In genomic region chr18:70245941-70246537, GRCh38 we compare ENCODE assay signal across 20 cellular contexts. TPM values are rescaled to one million over a fixed set of nuclear protein-coding genes. Genes with fewer than 3 reads are reported as not detected.
A peak's percentile ranks its signal among the peaks of the same experiment; 100 is the strongest.
DNase-seq lines count a peak whose midpoint lies in the region; FAIRE-seq and TF ChIP-seq lines count a peak whose summit lies in the region.
"Had no signal": no experiment of that assay in that cellular context is flagged by ENCODE, and none has a peak within 500 bp of the region (broad histone marks: within the 10 kb centered on the region; RNA-seq: fewer than 3 reads in every experiment).

No MANE protein-coding gene starts in this region.

- H3K36me3 Mint-ChIP-seq in endothelial cell (ENCODE audit: low read depth, unreplicated experiment) (no peaks in the 10 kb centered on the region), osteocyte (ENCODE audit: unreplicated experiment) (peaks cover 3% of the 10 kb centered on the region)
- no peaks in the 10 kb centered on the region for H3K36me3 Mint-ChIP-seq in activated T-helper 2 cell treated with anti-CD3 and anti-CD28 coated beads, Interferon-gamma antibody, Interleukin-2, Interleukin-4, amounts not matched to agents 10 μg/mL and 5 μg/mL and 100 μg/mL, durations not matched to agents 14 hours and 24 hours and 36 hours (ENCODE audit: low read depth)
- H3K36me3 Mint-ChIP-seq: activated naive CD8-positive, alpha-beta T cell treated with anti-CD3 and anti-CD28 coated beads, Interleukin-2, amount 10 ng/mL, durations not matched to agents 7 days and 5 days had no signal

- H3K4me3 ChIP-seq in A673 (ENCODE audit: low read depth, low read length, poor library complexity, severe bottlenecking): no peak overlapping the region
- H3K4me3 ChIP-seq: pancreas, uterus had no signal

- H3K9me3 ChIP-seq in A673 (ENCODE audit: low read depth, low read length, poor library complexity, severe bottlenecking): no peaks in the 10 kb centered on the region
- H3K9me3 ChIP-seq: pancreas, uterus had no signal

- TF ChIP-seq POLR2A in GM12892 (IDR thresholded peaks at IDR 0.05; ENCODE audit: low read depth, low read length): no peak

- POLR2A ChIA-PET in A673 (lab: Charles Lee; ENCODE audit: low non-redundant PET): no interaction called here

- no peaks in the 10 kb centered on the region for H3K27me3 ChIP-seq in A673 (replicated peaks; ENCODE audit: insufficient read depth, low read depth, low read length, poor library complexity)
- H3K27me3 ChIP-seq: pancreas, uterus had no signal

- FAIRE-seq in D721Med (lab: Jason Lieb, UNC) (peak; percentile 99), GM12892 (lab: Jason Lieb, UNC) (no peak)

- intact Hi-C loops in A673 (cut with micrococcal nuclease; ENCODE audit: unreplicated experiment): no loop called here
- intact Hi-C loops in activated T-helper 2 cell treated with anti-CD3 and anti-CD28 coated beads, Interferon-gamma antibody, Interleukin-2, Interleukin-4, amounts not matched to agents 10 μg/mL and 5 μg/mL and 100 μg/mL, durations not matched to agents 14 hours and 24 hours and 36 hours (cut with micrococcal nuclease): no loop called here

- TF ChIP-seq CTCF in D721Med (IDR thresholded peaks at IDR 0.05; ENCODE audit: insufficient read depth, missing control alignments): no peak
- no peak for TF ChIP-seq CTCF in endothelial cell (IDR thresholded peaks at IDR 0.05; ENCODE audit: unreplicated experiment)
- no peak for TF ChIP-seq CTCF in osteocyte (IDR thresholded peaks at IDR 0.05)
- no peak for TF ChIP-seq CTCF in A673 (conservative IDR thresholded peaks at IDR 0.05; ENCODE audit: low read depth, low read length)

- no peaks in the 10 kb centered on the region for H3K36me3 ChIP-seq in A673 (ENCODE audit: insufficient read depth, low read length, poor library complexity, severe bottlenecking)
- H3K36me3 ChIP-seq: pancreas, uterus had no signal

- peak overlapping the region; percentile 20 for H3K27ac Mint-ChIP-seq in endothelial cell (ENCODE audit: unreplicated experiment)
- H3K27ac Mint-ChIP-seq in osteocyte (ENCODE audit: unreplicated experiment): peak overlapping the region; percentile 70
- H3K27ac Mint-ChIP-seq in activated T-helper 2 cell treated with anti-CD3 and anti-CD28 coated beads, Interferon-gamma antibody, Interleukin-2, Interleukin-4, amounts not matched to agents 10 μg/mL and 5 μg/mL and 100 μg/mL, durations not matched to agents 14 hours and 24 hours and 36 hours: no peak overlapping the region
- H3K27ac Mint-ChIP-seq: activated naive CD8-positive, alpha-beta T cell treated with anti-CD3 and anti-CD28 coated beads, Interleukin-2, amount 10 ng/mL, durations not matched to agents 7 days and 5 days; activated T-cell treated with anti-CD3 and anti-CD28 coated beads, Interleukin-2, amount 50 U/mL, for 72 hours; IgD-negative memory B cell; stimulated activated naive CD8-positive, alpha-beta T cell treated with anti-CD3 and anti-CD28 coated beads, Interleukin-15, Interleukin-2, amounts not matched to agents 100 ng/mL and 50 ng/mL, for 24 hours had no signal

- H3K4me3 Mint-ChIP-seq in endothelial cell (ENCODE audit: unreplicated experiment): no peak overlapping the region
- H3K4me3 Mint-ChIP-seq in osteocyte (ENCODE audit: unreplicated experiment): no peak overlapping the region
- H3K4me3 Mint-ChIP-seq in activated T-helper 2 cell treated with anti-CD3 and anti-CD28 coated beads, Interferon-gamma antibody, Interleukin-2, Interleukin-4, amounts not matched to agents 10 μg/mL and 5 μg/mL and 100 μg/mL, durations not matched to agents 14 hours and 24 hours and 36 hours (ENCODE audit: low read depth): no peak overlapping the region
- H3K4me3 Mint-ChIP-seq: activated naive CD8-positive, alpha-beta T cell treated with anti-CD3 and anti-CD28 coated beads, Interleukin-2, amount 10 ng/mL, durations not matched to agents 7 days and 5 days; activated T-cell treated with anti-CD3 and anti-CD28 coated beads, Interleukin-2, amount 50 U/mL, for 72 hours; IgD-negative memory B cell; stimulated activated naive CD8-positive, alpha-beta T cell treated with anti-CD3 and anti-CD28 coated beads, Interleukin-15, Interleukin-2, amounts not matched to agents 100 ng/mL and 50 ng/mL, for 24 hours had no signal

- H3K27me3 Mint-ChIP-seq in endothelial cell (ENCODE audit: unreplicated experiment) (peaks cover 4% of the 10 kb centered on the region), osteocyte (ENCODE audit: unreplicated experiment) (no peaks in the 10 kb centered on the region)
- H3K27me3 Mint-ChIP-seq in activated T-helper 2 cell treated with anti-CD3 and anti-CD28 coated beads, Interferon-gamma antibody, Interleukin-2, Interleukin-4, amounts not matched to agents 10 μg/mL and 5 μg/mL and 100 μg/mL, durations not matched to agents 14 hours and 24 hours and 36 hours (ENCODE audit: low read depth): no peaks in the 10 kb centered on the region

- no peaks in the 10 kb centered on the region for H3K4me1 ChIP-seq in A673 (ENCODE audit: insufficient read depth, low read length, poor library complexity, severe bottlenecking)
- H3K4me1 ChIP-seq: pancreas, uterus had no signal

- BruUV-seq in A673 (replicated peaks; lab: Mats Ljungman, UMichigan): no TSS peak

- H3K4me1 Mint-ChIP-seq in endothelial cell (ENCODE audit: unreplicated experiment): peaks cover 6% of the 10 kb centered on the region
- peaks cover 57% of the 10 kb centered on the region for H3K4me1 Mint-ChIP-seq in osteocyte (ENCODE audit: unreplicated experiment)
- no peaks in the 10 kb centered on the region for H3K4me1 Mint-ChIP-seq in activated T-helper 2 cell treated with anti-CD3 and anti-CD28 coated beads, Interferon-gamma antibody, Interleukin-2, Interleukin-4, amounts not matched to agents 10 μg/mL and 5 μg/mL and 100 μg/mL, durations not matched to agents 14 hours and 24 hours and 36 hours (ENCODE audit: low read depth)
- H3K4me1 Mint-ChIP-seq: activated naive CD8-positive, alpha-beta T cell treated with anti-CD3 and anti-CD28 coated beads, Interleukin-2, amount 10 ng/mL, durations not matched to agents 7 days and 5 days; IgD-negative memory B cell had no signal

- no peaks in the 10 kb centered on the region for H3K9me3 Mint-ChIP-seq in endothelial cell (ENCODE audit: unreplicated experiment)
- no peaks in the 10 kb centered on the region for H3K9me3 Mint-ChIP-seq in osteocyte (ENCODE audit: unreplicated experiment)
- H3K9me3 Mint-ChIP-seq in activated T-helper 2 cell treated with anti-CD3 and anti-CD28 coated beads, Interferon-gamma antibody, Interleukin-2, Interleukin-4, amounts not matched to agents 10 μg/mL and 5 μg/mL and 100 μg/mL, durations not matched to agents 14 hours and 24 hours and 36 hours: no peaks in the 10 kb centered on the region
- H3K9me3 Mint-ChIP-seq: activated naive CD8-positive, alpha-beta T cell treated with anti-CD3 and anti-CD28 coated beads, Interleukin-2, amount 10 ng/mL, durations not matched to agents 7 days and 5 days; activated T-cell treated with anti-CD3 and anti-CD28 coated beads, Interleukin-2, amount 50 U/mL, for 72 hours; stimulated activated naive CD8-positive, alpha-beta T cell treated with anti-CD3 and anti-CD28 coated beads, Interleukin-15, Interleukin-2, amounts not matched to agents 100 ng/mL and 50 ng/mL, for 24 hours had no signal

- DNase-seq in D721Med (ENCODE audit: insufficient read length, low spot score) (no peak), OCI-M1 (lab: John Stamatoyannopoulos, UW) (peak; percentile 5), endothelial cell (ENCODE audit: low spot score) (no peak), osteocyte (ENCODE audit: extremely low spot score, unreplicated experiment) (no peak), A673 (ENCODE audit: low spot score) (no peak), GM12892 (ENCODE audit: insufficient read length) (no peak), HPDE6-E6E7 (ENCODE audit: extremely low spot score) (no peak)
- DNase-seq in activated T-helper 2 cell treated with anti-CD3 and anti-CD28 coated beads, Interferon-gamma antibody, Interleukin-2, Interleukin-4, amounts not matched to agents 10 μg/mL and 5 μg/mL and 100 μg/mL, durations not matched to agents 14 hours and 24 hours and 36 hours (ENCODE audit: low spot score): no peak
- DNase-seq: activated CD4-positive, alpha-beta T cell treated with anti-CD3 and anti-CD28 coated beads, Interleukin-2, amount 50 U/mL, for 48 hours; activated naive CD8-positive, alpha-beta T cell treated with anti-CD3 and anti-CD28 coated beads, Interleukin-2, amount 10 ng/mL, durations not matched to agents 7 days and 5 days; activated T-cell treated with anti-CD3 and anti-CD28 coated beads, Interleukin-2, amount 50 U/mL, for 72 hours; central memory CD4-positive, alpha-beta T cell; islet precursor cell; NCI-H1092; pancreas; SIG-M5; T-helper 9 cell; uterus had no signal

- CTCF ChIA-PET in A673 (lab: Charles Lee): no interaction called here

- H3K27ac ChIP-seq in A673 (ENCODE audit: low read depth, low read length, poor library complexity, severe bottlenecking): no peak overlapping the region
- H3K27ac ChIP-seq: pancreas, uterus had no signal

RNA-seq across cellular contexts. Expression of gene RTTN, which starts 40.6 kb away (rescaled TPM):
- total RNA-seq in endothelial cell (ENCODE audit: unreplicated experiment) (15.8 TPM), osteocyte (8.8 and 9.8 TPM in 2 replicates), A673 (2021) (25.9 and 26.5 TPM in 2 replicates)
- total RNA-seq in activated T-helper 2 cell treated with anti-CD3 and anti-CD28 coated beads, Interferon-gamma antibody, Interleukin-2, Interleukin-4, amounts not matched to agents 10 μg/mL and 5 μg/mL and 100 μg/mL, durations not matched to agents 14 hours and 24 hours and 36 hours: 21.0 and 25.2 TPM in 2 replicates
- polyA plus RNA-seq in GM12892 (2012; ENCODE audit: missing spikeins): 18.4 TPM

RNA-seq across cellular contexts. Expression of gene SOCS6, which starts 42.8 kb away (rescaled TPM):
- 23.7 TPM for total RNA-seq in endothelial cell (ENCODE audit: unreplicated experiment)
- 19.4 and 19.9 TPM in 2 replicates for total RNA-seq in osteocyte
- 15.5 and 20.1 TPM in 2 replicates for total RNA-seq in A673 (2021)
- 3.8 and 4.5 TPM in 2 replicates for total RNA-seq in activated T-helper 2 cell treated with anti-CD3 and anti-CD28 coated beads, Interferon-gamma antibody, Interleukin-2, Interleukin-4, amounts not matched to agents 10 μg/mL and 5 μg/mL and 100 μg/mL, durations not matched to agents 14 hours and 24 hours and 36 hours
- polyA plus RNA-seq in GM12892 (2012; ENCODE audit: missing spikeins): 3.6 TPM
